Comparison of ENCODE assay signal across 1 cellular context in the genomic region with DNA sequence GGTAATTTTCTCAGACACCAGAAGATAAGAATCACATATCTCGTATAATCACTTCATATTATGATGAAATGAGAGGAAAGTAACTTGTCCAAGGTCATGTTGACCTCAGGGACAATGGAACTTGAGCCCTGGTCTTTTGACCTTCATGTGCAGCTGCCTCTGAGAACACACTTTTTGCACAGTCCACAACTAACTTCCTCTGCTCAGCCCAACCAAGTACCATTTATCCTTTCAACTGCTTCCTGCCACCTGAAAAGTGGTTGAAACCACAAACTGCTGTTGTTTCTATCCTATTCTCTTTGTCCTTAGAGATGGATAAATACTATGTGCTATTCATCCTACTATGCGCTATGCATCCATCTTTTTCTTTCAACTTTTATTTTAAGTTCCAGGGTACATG.
TF ChIP-seq lines count a peak whose summit lies in the region.

No MANE protein-coding gene starts in this region.

TF ChIP-seq in K562, 482 proteins besides CTCF, POLR2A, EP300 and RAD21:
- TF ChIP-seq DIDO1 (tag; IDR thresholded peaks at IDR 0.05; ENCODE audit: low read depth) (no peak), ESRRA (IDR thresholded peaks at IDR 0.05; ENCODE audit: borderline replicate concordance, low read depth) (peak; percentile 78), ZKSCAN1 (IDR thresholded peaks at IDR 0.05; ENCODE audit: low read depth, low read length) (peak; percentile 56; the same call in 1 of the 2 replicates)
